ENCODE assay signal across 1 cellular context in genomic region chr12:1688086-1688710, GRCh38.
TF ChIP-seq lines count a peak whose summit lies in the region.

No MANE protein-coding gene starts in this region.

TF ChIP-seq in K562, 482 proteins besides CTCF, POLR2A, EP300 and RAD21:
- peak; percentile 90 for TF ChIP-seq ZNF121 (CRISPR knock-in tag; conservative IDR thresholded peaks at IDR 0.05)
- no peak for TF ChIP-seq ZNF449 (CRISPR knock-in tag; IDR thresholded peaks at IDR 0.05)
- no peak for TF ChIP-seq CEBPB (tag; IDR thresholded peaks at IDR 0.05)
- TF ChIP-seq, protein P1, sequence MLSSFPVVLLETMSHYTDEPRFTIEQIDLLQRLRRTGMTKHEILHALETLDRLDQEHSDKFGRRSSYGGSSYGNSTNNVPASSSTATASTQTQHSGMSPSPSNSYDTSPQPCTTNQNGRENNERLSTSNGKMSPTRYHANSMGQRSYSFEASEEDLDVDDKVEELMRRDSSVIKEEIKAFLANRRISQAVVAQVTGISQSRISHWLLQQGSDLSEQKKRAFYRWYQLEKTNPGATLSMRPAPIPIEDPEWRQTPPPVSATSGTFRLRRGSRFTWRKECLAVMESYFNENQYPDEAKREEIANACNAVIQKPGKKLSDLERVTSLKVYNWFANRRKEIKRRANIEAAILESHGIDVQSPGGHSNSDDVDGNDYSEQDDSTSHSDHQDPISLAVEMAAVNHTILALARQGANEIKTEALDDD (IDR thresholded peaks at IDR 0.05) = peak; percentile 41; the same call in 1 of the 2 replicates
